26 cellular contexts compared by ENCODE assay signal in genomic region chr6:72031471-72031870, GRCh38.
DNase-seq lines count a peak whose midpoint lies in the region; ATAC-seq, FAIRE-seq and TF ChIP-seq lines count a peak whose summit lies in the region.
"Had no signal": no experiment of that assay in that cellular context is flagged by ENCODE, and none has a peak within 500 bp of the region (broad histone marks: within the 10 kb centered on the region; RNA-seq: fewer than 3 reads in every experiment).

No MANE protein-coding gene starts in this region.

- no peak for ATAC-seq in HG02623 (IDR thresholded peaks at IDR 0.05; ENCODE audit: unreplicated experiment)
- ATAC-seq: pancreas; right lobe of liver; stimulated activated naive CD8-positive, alpha-beta T cell treated with anti-CD3 and anti-CD28 coated beads, Interleukin-15, Interleukin-2, amounts not matched to agents 100 U/mL and 50 U/mL, for 24 hours had no signal

- no peaks in the 10 kb centered on the region for H3K9me3 ChIP-seq in astrocyte (ENCODE audit: insufficient read depth, low read depth, low read length)
- H3K9me3 ChIP-seq: pancreas, right lobe of liver, testis had no signal

- peaks cover 23% of the 10 kb centered on the region for H3K4me1 Mint-ChIP-seq in astrocyte (ENCODE audit: low read depth, unreplicated experiment)
- H3K4me1 Mint-ChIP-seq: activated naive CD4-positive, alpha-beta T cell treated with anti-CD3 and anti-CD28 coated beads, Interleukin-2, amount 10 ng/mL, durations not matched to agents 7 days and 5 days; CD14-positive monocyte had no signal

- H3K4me2 ChIP-seq in astrocyte (ENCODE audit: low read length) = no peak overlapping the region

- DNase-seq in ELR (ENCODE audit: low read depth) = peak; percentile 20
- peak; percentile 41 for DNase-seq in HS-5 (ENCODE audit: low read depth)
- peak; percentile 31 for DNase-seq in astrocyte (ENCODE audit: low read depth)
- DNase-seq in non-pigmented ciliary epithelial cell (ENCODE audit: low read depth) = peak; percentile 19
- DNase-seq in NCI-H2107 treated with DMSO at 0.1 percent for 48 hours (lab: John Stamatoyannopoulos, UW; ENCODE audit: unreplicated experiment) = no peak
- no peak for DNase-seq in DMS153 treated with DMSO at 0.1 percent for 48 hours (lab: John Stamatoyannopoulos, UW; ENCODE audit: unreplicated experiment)
- no peak for DNase-seq in stimulated activated naive CD4-positive, alpha-beta T cell (lab: John Stamatoyannopoulos, UW)
- DNase-seq: activated CD4-positive, alpha-beta memory T cell treated with anti-CD3 and anti-CD28 coated beads for 36 hours; activated CD4-positive, CD25-positive, alpha-beta regulatory T cell treated with anti-CD3 and anti-CD28 coated beads, Interleukin-2, amount 50 U/mL, for 72 hours; activated CD8-positive, alpha-beta memory T cell treated with anti-CD3 and anti-CD28 coated beads, Interleukin-2, amount 50 U/mL, for 48 hours; activated naive CD4-positive, alpha-beta T cell treated with anti-CD3 and anti-CD28 coated beads, Interleukin-2, amount 10 ng/mL, durations not matched to agents 7 days and 5 days; amygdala; dorsolateral prefrontal cortex; NCI-H2029 treated with DMSO at 0.1 percent for 48 hours; NCI-H345; nephron progenitor cell; pancreas; right lobe of liver; stimulated activated naive CD8-positive, alpha-beta T cell treated with anti-CD3 and anti-CD28 coated beads, Interleukin-15, Interleukin-2, amounts not matched to agents 100 U/mL and 50 U/mL, for 24 hours; testis had no signal

- no peaks in the 10 kb centered on the region for H3K27me3 ChIP-seq in astrocyte (ENCODE audit: insufficient read depth, low read length)
- H3K27me3 ChIP-seq: dorsolateral prefrontal cortex, right lobe of liver, testis had no signal

- no peak overlapping the region for H3K4me3 ChIP-seq in astrocyte (ENCODE audit: insufficient read depth, low read depth, low read length)
- H3K4me3 ChIP-seq: dorsolateral prefrontal cortex, lung, pancreas, right lobe of liver, testis had no signal

- H3K27ac ChIP-seq in astrocyte (ENCODE audit: low read depth, low read length) = no peak overlapping the region
- H3K27ac ChIP-seq: dorsolateral prefrontal cortex, pancreas, right lobe of liver, testis had no signal

- no peak for TF ChIP-seq CTCF in astrocyte (IDR thresholded peaks at IDR 0.05; ENCODE audit: insufficient read depth, low read depth, low read length)

- H3K27me3 Mint-ChIP-seq in astrocyte (ENCODE audit: low read depth, unreplicated experiment) = no peaks in the 10 kb centered on the region
- H3K27me3 Mint-ChIP-seq: activated CD4-positive, alpha-beta memory T cell treated with anti-CD3 and anti-CD28 coated beads for 36 hours; activated naive CD4-positive, alpha-beta T cell treated with anti-CD3 and anti-CD28 coated beads, Interleukin-2, amount 10 ng/mL, durations not matched to agents 7 days and 5 days had no signal

- no peaks in the 10 kb centered on the region for H3K36me3 ChIP-seq in astrocyte (ENCODE audit: insufficient read depth, low read length)
- H3K36me3 ChIP-seq: pancreas, right lobe of liver had no signal

- H3K4me1 ChIP-seq in astrocyte (ENCODE audit: insufficient read depth, low read length) = peaks cover 9% of the 10 kb centered on the region
- H3K4me1 ChIP-seq: pancreas, right lobe of liver, testis had no signal

- no peak for FAIRE-seq in astrocyte (lab: Jason Lieb, UNC)
- FAIRE-seq: endothelial cell of umbilical vein, H54, pancreas, urothelium cell line had no signal

- no peaks in the 10 kb centered on the region for H3K79me2 ChIP-seq in astrocyte (ENCODE audit: insufficient read depth, low read length)

- H3K4me3 Mint-ChIP-seq in astrocyte (ENCODE audit: unreplicated experiment) = no peak overlapping the region
- H3K4me3 Mint-ChIP-seq: activated CD4-positive, alpha-beta memory T cell treated with anti-CD3 and anti-CD28 coated beads for 36 hours; activated naive CD4-positive, alpha-beta T cell treated with anti-CD3 and anti-CD28 coated beads, Interleukin-2, amount 10 ng/mL, durations not matched to agents 7 days and 5 days; CD14-positive monocyte; nephron progenitor cell had no signal

- H3K9me3 Mint-ChIP-seq in astrocyte (ENCODE audit: unreplicated experiment) = no peaks in the 10 kb centered on the region
- H3K9me3 Mint-ChIP-seq: activated CD4-positive, alpha-beta memory T cell treated with anti-CD3 and anti-CD28 coated beads for 36 hours; activated naive CD4-positive, alpha-beta T cell treated with anti-CD3 and anti-CD28 coated beads, Interleukin-2, amount 10 ng/mL, durations not matched to agents 7 days and 5 days; CD14-positive monocyte; nephron progenitor cell had no signal

- H4K20me1 ChIP-seq in astrocyte (ENCODE audit: insufficient read depth, low read length) = no peaks in the 10 kb centered on the region

- H3K27ac Mint-ChIP-seq in astrocyte (ENCODE audit: unreplicated experiment) = peak overlapping the region; percentile 75
- H3K27ac Mint-ChIP-seq: activated CD4-positive, alpha-beta memory T cell treated with anti-CD3 and anti-CD28 coated beads for 36 hours; activated naive CD4-positive, alpha-beta T cell treated with anti-CD3 and anti-CD28 coated beads, Interleukin-2, amount 10 ng/mL, durations not matched to agents 7 days and 5 days; CD14-positive monocyte; nephron progenitor cell had no signal

- no peaks in the 10 kb centered on the region for H3K36me3 Mint-ChIP-seq in astrocyte (ENCODE audit: low read depth, unreplicated experiment)
- H3K36me3 Mint-ChIP-seq: activated CD4-positive, alpha-beta memory T cell treated with anti-CD3 and anti-CD28 coated beads for 36 hours; activated naive CD4-positive, alpha-beta T cell treated with anti-CD3 and anti-CD28 coated beads, Interleukin-2, amount 10 ng/mL, durations not matched to agents 7 days and 5 days; CD14-positive monocyte had no signal

- no peak overlapping the region for H3K9ac ChIP-seq in astrocyte (ENCODE audit: low read length)

- no peak overlapping the region for H2AFZ ChIP-seq in astrocyte (ENCODE audit: low read depth, low read length)

Comparison
In these comparisons a context has a peak if more than half of its experiments do, and no peak if none do; other contexts are left out.
1. DNase-seq: peak in ELR (single experiment), HS-5 (single experiment), astrocyte (single experiment) and non-pigmented ciliary epithelial cell (single experiment); none in NCI-H2107 treated with DMSO at 0.1 percent for 48 hours (single experiment), DMS153 treated with DMSO at 0.1 percent for 48 hours (single experiment) and stimulated activated naive CD4-positive, alpha-beta T cell (0 of 6).